19 cellular contexts compared by ENCODE assay signal in genomic region chr2:220157312-220157711, GRCh38.
A peak's percentile ranks its signal among the peaks of the same experiment; 100 is the strongest.
DNase-seq lines count a peak whose midpoint lies in the region; ATAC-seq and TF ChIP-seq lines count a peak whose summit lies in the region.
"Had no signal": no experiment of that assay in that cellular context is flagged by ENCODE, and none has a peak within 500 bp of the region (broad histone marks: within the 10 kb centered on the region; RNA-seq: fewer than 3 reads in every experiment).

No MANE protein-coding gene starts in this region.

- H3K27me3 ChIP-seq in H9 (ENCODE audit: insufficient read depth, low read length) = no peaks in the 10 kb centered on the region
- H3K27me3 ChIP-seq in endodermal cell (ENCODE audit: control insufficient read depth, insufficient read depth, low read length, poor library complexity, severe bottlenecking) = no peaks in the 10 kb centered on the region
- H3K27me3 ChIP-seq in neuronal stem cell (ENCODE audit: control insufficient read depth in 3 of 3, insufficient read depth in 3 of 3, low read depth in 1 of 3, low read length in 3 of 3) = no peaks in the 10 kb centered on the region
- H3K27me3 ChIP-seq in CD4-positive, alpha-beta T cell (ENCODE audit: control insufficient read depth, insufficient read depth, low read length) = no peaks in the 10 kb centered on the region
- H3K27me3 ChIP-seq: BLaER1 treated with 17β-estradiol and CSF1 and Interleukin-3, amounts not matched to agents 10 nM and 100 nM had no signal

- H4K20me1 ChIP-seq in H9 (ENCODE audit: control insufficient read depth, insufficient read depth, insufficient read length) = no peaks in the 10 kb centered on the region
- H4K20me1 ChIP-seq: BLaER1 treated with 17β-estradiol and CSF1 and Interleukin-3, amounts not matched to agents 10 nM and 100 nM had no signal

- H2BK5ac ChIP-seq in H9 (ENCODE audit: insufficient read length, low read length) (no peak overlapping the region), neuronal stem cell (ENCODE audit: low read length) (no peak overlapping the region)

- H3K36me3 ChIP-seq in endodermal cell (ENCODE audit: control insufficient read depth, insufficient read depth, low read length) (no peaks in the 10 kb centered on the region), neuronal stem cell (replicated peaks in 1 of 2; ENCODE audit: control insufficient read depth in 2 of 2, insufficient read depth in 2 of 2, low read length in 2 of 2) (no peaks in the 10 kb centered on the region)
- H3K36me3 ChIP-seq: BLaER1 treated with 17β-estradiol and CSF1 and Interleukin-3, amounts not matched to agents 10 nM and 100 nM had no signal

- H3K14ac ChIP-seq in H9 (ENCODE audit: insufficient read depth, low read length) = no peak overlapping the region
- no peak overlapping the region for H3K14ac ChIP-seq in neuronal stem cell (ENCODE audit: low read length)

- H4K91ac ChIP-seq in H9 (ENCODE audit: insufficient read length, low read depth, low read length) (no peak overlapping the region), neuronal stem cell (ENCODE audit: low read depth, low read length, poor library complexity) (no peak overlapping the region)

- H3K4me1 Mint-ChIP-seq in H9 (peaks cover 7 to 9% of the 10 kb centered on the region in 2 experiments; a peak in 3 of 4 replicates), endodermal cell (peaks cover 12% of the 10 kb centered on the region)
- H3K4me1 Mint-ChIP-seq in CD4-positive, alpha-beta T cell (ENCODE audit: low read depth) = no peaks in the 10 kb centered on the region
- H3K4me1 Mint-ChIP-seq: B cell; CD8-positive, alpha-beta memory T cell had no signal

- no peak overlapping the region for H2AFZ ChIP-seq in H9 (ENCODE audit: low read length)
- no peak overlapping the region for H2AFZ ChIP-seq in neuronal stem cell (ENCODE audit: low read length)
- H2AFZ ChIP-seq: GM23248 had no signal

- H3K79me2 ChIP-seq in H9 (ENCODE audit: insufficient read depth, low read length) = no peaks in the 10 kb centered on the region; the same call in 1 of the 2 replicates

- CTCF ChIA-PET in CD4-positive, alpha-beta T cell (lab: Charles Lee) = no interaction called here

- H3K9ac ChIP-seq in H9 (ENCODE audit: extremely low read depth, insufficient read length, low read length) = no peak overlapping the region
- H3K9ac ChIP-seq in endodermal cell (ENCODE audit: extremely low read depth, low read length, poor library complexity, severe bottlenecking) = no peak overlapping the region
- H3K9ac ChIP-seq in neuronal stem cell (ENCODE audit: low read depth, low read length, poor library complexity) = no peak overlapping the region
- H3K9ac ChIP-seq: BLaER1 treated with 17β-estradiol and CSF1 and Interleukin-3, amounts not matched to agents 10 nM and 100 nM; GM23248; KMS-11 had no signal

- H3K27ac ChIP-seq in H9 (ENCODE audit: insufficient read length, low read depth, low read length) (no peak overlapping the region), endodermal cell (ENCODE audit: low read depth, low read length) (no peak overlapping the region), neuronal stem cell (replicated peaks; ENCODE audit: low read length) (no peak overlapping the region)
- no peak overlapping the region for H3K27ac ChIP-seq in CD4-positive, alpha-beta T cell (ENCODE audit: low read depth, low read length)
- H3K27ac ChIP-seq: BLaER1 treated with 17β-estradiol and CSF1 and Interleukin-3, amounts not matched to agents 10 nM and 100 nM; GM23248; HL-60; KMS-11 had no signal

- H3K4me2 ChIP-seq in H9 (ENCODE audit: insufficient read depth, insufficient read length, low read length) = no peak overlapping the region
- H3K4me2 ChIP-seq in neuronal stem cell (ENCODE audit: insufficient read depth, low read length, poor library complexity, severe bottlenecking) = no peak overlapping the region
- H3K4me2 ChIP-seq: BLaER1 treated with 17β-estradiol and CSF1 and Interleukin-3, amounts not matched to agents 10 nM and 100 nM; KMS-11 had no signal

- H2BK20ac ChIP-seq in H9 (ENCODE audit: low read depth, low read length, poor library complexity, severe bottlenecking) = no peak overlapping the region

- H3K4me1 ChIP-seq in H9 (ENCODE audit: insufficient read depth, low read length) (no peaks in the 10 kb centered on the region), endodermal cell (ENCODE audit: control insufficient read depth, insufficient read depth, low read length) (no peaks in the 10 kb centered on the region), neuronal stem cell (ENCODE audit: control insufficient read depth in 2 of 2, insufficient read depth in 1 of 2, low read depth in 1 of 2, low read length in 2 of 2) (no peaks in the 10 kb centered on the region)
- H3K4me1 ChIP-seq: BLaER1 treated with 17β-estradiol and CSF1 and Interleukin-3, amounts not matched to agents 10 nM and 100 nM had no signal

- H3K18ac ChIP-seq in H9 (ENCODE audit: insufficient read length, low read depth, low read length) = no peak overlapping the region
- H3K18ac ChIP-seq in neuronal stem cell (ENCODE audit: low read length) = peak overlapping the region; percentile 55

- no peaks in the 10 kb centered on the region for H3K9me3 ChIP-seq in H9 (ENCODE audit: control insufficient read depth, low read depth, low read length)
- peaks cover 8% of the 10 kb centered on the region for H3K9me3 ChIP-seq in endodermal cell (ENCODE audit: control insufficient read depth, low read length)
- H3K9me3 ChIP-seq in neuronal stem cell (replicated peaks in 1 of 2; ENCODE audit: control insufficient read depth in 2 of 2, insufficient read depth in 1 of 2, low read depth in 1 of 2, low read length in 2 of 2) = no peaks in the 10 kb centered on the region
- H3K9me3 ChIP-seq in CD4-positive, alpha-beta T cell (ENCODE audit: control insufficient read depth, low read length) = no peaks in the 10 kb centered on the region

- H3K27ac Mint-ChIP-seq in H9 (no peak overlapping the region), endodermal cell (no peak overlapping the region)
- no peak overlapping the region for H3K27ac Mint-ChIP-seq in CD4-positive, alpha-beta T cell
- H3K27ac Mint-ChIP-seq: B cell; CD8-positive, alpha-beta memory T cell had no signal

- intact Hi-C loops in CD4-positive, alpha-beta T cell (cut with DNase I, micrococcal nuclease) = no loop called here

- no peak for ATAC-seq in GM18858 (IDR thresholded peaks at IDR 0.05; ENCODE audit: unreplicated experiment)
- ATAC-seq in CD4-positive, alpha-beta T cell (ENCODE audit: poor library complexity) = no peak

- H2BK15ac ChIP-seq in H9 (ENCODE audit: low read depth, low read length) = no peak overlapping the region
- H2BK15ac ChIP-seq in neuronal stem cell (ENCODE audit: low read length) = no peak overlapping the region

- DNase-seq in H9 = peak; percentile 33
- DNase-seq in endodermal cell = peak; percentile 57
- DNase-seq in iPS-NIHi11 (ENCODE audit: low spot score) = peak; percentile 18
- DNase-seq in neuronal stem cell (ENCODE audit: low spot score) = no peak
- no peak for DNase-seq in activated CD4-positive, alpha-beta T cell treated with anti-CD3 and anti-CD28 coated beads, Interleukin-2, amount 50 U/mL, for 48 hours
- DNase-seq in CD4-positive, alpha-beta T cell = no peak
- DNase-seq: CD8-positive, alpha-beta memory T cell; COR-L47; DMS 273 treated with DMSO at 0.1 percent for 48 hours; DMS53; DND-41; EL; GM23248; H7 had no signal

- H3K79me1 ChIP-seq in H9 (ENCODE audit: insufficient read depth, low read depth, low read length, poor library complexity, severe bottlenecking) (no peaks in the 10 kb centered on the region), neuronal stem cell (ENCODE audit: low read depth, low read length) (no peaks in the 10 kb centered on the region)

- H3K36me3 Mint-ChIP-seq in H9 (ENCODE audit: insufficient read depth in 1 of 3, low read depth in 3 of 3) = no peaks in the 10 kb centered on the region
- H3K36me3 Mint-ChIP-seq in endodermal cell (ENCODE audit: low read depth) = no peaks in the 10 kb centered on the region
- H3K36me3 Mint-ChIP-seq in CD4-positive, alpha-beta T cell (ENCODE audit: low read depth) = no peaks in the 10 kb centered on the region
- H3K36me3 Mint-ChIP-seq: CD8-positive, alpha-beta memory T cell had no signal

- no peak overlapping the region for H4K5ac ChIP-seq in H9 (ENCODE audit: insufficient read length, low read depth, low read length)

- H3K23ac ChIP-seq in H9 (ENCODE audit: insufficient read length, low read depth, low read length) (no peak overlapping the region), neuronal stem cell (ENCODE audit: low read depth, low read length, poor library complexity) (no peak overlapping the region)

- H2BK12ac ChIP-seq in H9 (ENCODE audit: insufficient read length, low read depth, low read length) (no peak overlapping the region), neuronal stem cell (ENCODE audit: low read length) (no peak overlapping the region)

- H2AK5ac ChIP-seq in H9 (ENCODE audit: insufficient read length, low read length) = no peak overlapping the region
- no peak overlapping the region for H2AK5ac ChIP-seq in neuronal stem cell (ENCODE audit: low read depth, low read length)

- H2BK120ac ChIP-seq in H9 (ENCODE audit: low read depth, low read length, poor library complexity, severe bottlenecking) (no peak overlapping the region), neuronal stem cell (ENCODE audit: low read depth, low read length) (no peak overlapping the region)

- H3K56ac ChIP-seq in H9 (ENCODE audit: insufficient read length, low read depth, low read length) = no peak overlapping the region

- H3K23me2 ChIP-seq in H9 (ENCODE audit: insufficient read length, low read depth, low read length, poor library complexity, severe bottlenecking) = no peaks in the 10 kb centered on the region

- POLR2A ChIA-PET in CD4-positive, alpha-beta T cell (lab: Charles Lee) = no interaction called here

- H3K27me3 Mint-ChIP-seq in H9 (ENCODE audit: low read depth) (no peaks in the 10 kb centered on the region), endodermal cell (ENCODE audit: insufficient read depth) (peaks cover 2% of the 10 kb centered on the region)
- H3K27me3 Mint-ChIP-seq in CD4-positive, alpha-beta T cell = peaks cover 3% of the 10 kb centered on the region
- H3K27me3 Mint-ChIP-seq: B cell; CD8-positive, alpha-beta memory T cell had no signal

- H3K4me3 Mint-ChIP-seq in H9 (no peak overlapping the region), endodermal cell (no peak overlapping the region)
- no peak overlapping the region for H3K4me3 Mint-ChIP-seq in CD4-positive, alpha-beta T cell
- H3K4me3 Mint-ChIP-seq: B cell; CD8-positive, alpha-beta memory T cell had no signal

- WGBS in H9 (ENCODE audit: extremely low coverage, insufficient read length, low lambda C conversion rate) = no CpG with 5 or more reads among the region's 3 CpGs
- 95% methylated on average over 2 to 3 of the region's 3 CpGs for WGBS in endodermal cell (ENCODE audit: insufficient coverage in 1 of 2, insufficient read length in 1 of 2), 2 experiments
- WGBS in neuronal stem cell (ENCODE audit: extremely low coverage in 2 of 2, insufficient read length in 2 of 2, insufficient replicate concordance in 1 of 2), 2 donors = no CpG with 5 or more reads among the region's 3 CpGs

- no peak overlapping the region for H3T11ph ChIP-seq in H9 (ENCODE audit: low read length)

- no peak overlapping the region for H3K4ac ChIP-seq in H9 (ENCODE audit: low read depth, low read length)
- no peak overlapping the region for H3K4ac ChIP-seq in neuronal stem cell (ENCODE audit: low read length)

- no peak overlapping the region for H3K4me3 ChIP-seq in endodermal cell (ENCODE audit: low read length)
- H3K4me3 ChIP-seq in neuronal stem cell (ENCODE audit: low read length in 2 of 2) = no peak overlapping the region
- H3K4me3 ChIP-seq: BLaER1 treated with 17β-estradiol and CSF1 and Interleukin-3, amounts not matched to agents 10 nM and 100 nM; GM23248 had no signal

- TF ChIP-seq CTCF in H9 (conservative IDR thresholded peaks at IDR 0.05) = peak; percentile 44; the same call in 2 of the 3 replicates
- peak; percentile 63 for TF ChIP-seq CTCF in endodermal cell (conservative IDR thresholded peaks at IDR 0.05)
- TF ChIP-seq CTCF in CD4-positive, alpha-beta T cell (IDR thresholded peaks at IDR 0.05) = no peak

- H4K8ac ChIP-seq in H9 (replicated peaks; ENCODE audit: insufficient read length, low read depth, low read length) = no peak overlapping the region
- H4K8ac ChIP-seq in neuronal stem cell (ENCODE audit: low read depth, low read length) = no peak overlapping the region

- H3K9me3 Mint-ChIP-seq in H9 = 0 out of 5 replicates have a peak, but pooled peaks cover 0 to 2% of the 10 kb centered on the region in 2 experiments
- H3K9me3 Mint-ChIP-seq in endodermal cell = peaks cover 13% of the 10 kb centered on the region
- peaks cover 3% of the 10 kb centered on the region for H3K9me3 Mint-ChIP-seq in CD4-positive, alpha-beta T cell

Comparison
In these comparisons a context has a peak if more than half of its experiments do, and no peak if none do; other contexts are left out.
1. DNase-seq: peak in H9 (single experiment), endodermal cell (single experiment) and iPS-NIHi11 (single experiment); none in neuronal stem cell (single experiment), activated CD4-positive, alpha-beta T cell treated with anti-CD3 and anti-CD28 coated beads, Interleukin-2, amount 50 U/mL, for 48 hours (0 of 2) and CD4-positive, alpha-beta T cell (0 of 10).